Comparison of ENCODE assay signal across 27 cellular contexts in the genomic region with DNA sequence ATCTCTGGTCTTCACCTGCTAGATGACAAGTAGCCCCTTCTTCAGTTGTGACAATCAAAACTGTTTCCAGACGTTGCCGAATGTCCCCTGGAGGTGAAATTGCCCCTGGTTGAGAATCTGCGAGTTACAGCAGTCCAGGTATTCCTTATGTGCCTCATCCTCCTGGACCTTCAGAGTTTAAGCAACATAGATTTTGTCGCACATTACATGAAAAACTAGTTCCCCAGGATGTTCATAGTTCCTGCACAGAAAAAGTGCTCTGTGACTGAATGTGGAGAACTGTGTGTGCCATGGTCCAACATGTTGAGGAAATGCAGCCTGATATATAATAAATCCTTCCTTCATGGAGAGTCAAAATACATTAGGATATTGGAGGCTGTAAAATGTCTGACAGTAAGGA.
"Had no signal": no experiment of that assay in that cellular context is flagged by ENCODE, and none has a peak within 500 bp of the region (broad histone marks: within the 10 kb centered on the region; RNA-seq: fewer than 3 reads in every experiment).

No MANE protein-coding gene starts in this region.

- H3K9me3 ChIP-seq: left ventricle myocardium inferior, pancreas, psoas muscle, sigmoid colon, stomach, upper lobe of right lung had no signal

- H3K4me3 ChIP-seq: left ventricle myocardium inferior, lung, pancreas, psoas muscle, sigmoid colon, smooth muscle cell, stomach, upper lobe of right lung had no signal

- H3K36me3 ChIP-seq: left ventricle myocardium inferior, pancreas, upper lobe of right lung, WERI-Rb-1 had no signal

- H3K27ac Mint-ChIP-seq: activated naive CD4-positive, alpha-beta T cell treated with anti-CD3 and anti-CD28 coated beads for 36 hours; activated naive CD8-positive, alpha-beta T cell treated with anti-CD3 and anti-CD28 coated beads for 36 hours; stimulated activated memory B cell treated with anti-CD40 and anti-IgM and Interleukin-4, amounts not matched to agents 10 μg/mL and 1 μg/mL and 100 μg/mL, for 72 hours had no signal

- H3K4me2 ChIP-seq: smooth muscle cell had no signal

- H3K4me1 Mint-ChIP-seq: activated naive CD8-positive, alpha-beta T cell treated with anti-CD3 and anti-CD28 coated beads for 36 hours; naive B cell; stimulated activated memory B cell treated with anti-CD40 and anti-IgM and Interleukin-4, amounts not matched to agents 10 μg/mL and 1 μg/mL and 100 μg/mL, for 72 hours had no signal

- H3K36me3 Mint-ChIP-seq: activated naive CD8-positive, alpha-beta T cell treated with anti-CD3 and anti-CD28 coated beads for 36 hours; naive B cell; stimulated activated memory B cell treated with anti-CD40 and anti-IgM and Interleukin-4, amounts not matched to agents 10 μg/mL and 1 μg/mL and 100 μg/mL, for 72 hours had no signal

- H3K9me3 Mint-ChIP-seq: activated naive CD4-positive, alpha-beta T cell treated with anti-CD3 and anti-CD28 coated beads for 36 hours; activated naive CD8-positive, alpha-beta T cell treated with anti-CD3 and anti-CD28 coated beads for 36 hours; naive B cell; nephron progenitor cell; stimulated activated memory B cell treated with anti-CD40 and anti-IgM and Interleukin-4, amounts not matched to agents 10 μg/mL and 1 μg/mL and 100 μg/mL, for 72 hours had no signal

- H3K4me3 Mint-ChIP-seq: activated naive CD4-positive, alpha-beta T cell treated with anti-CD3 and anti-CD28 coated beads for 36 hours; activated naive CD8-positive, alpha-beta T cell treated with anti-CD3 and anti-CD28 coated beads for 36 hours; naive B cell; nephron progenitor cell; stimulated activated memory B cell treated with anti-CD40 and anti-IgM and Interleukin-4, amounts not matched to agents 10 μg/mL and 1 μg/mL and 100 μg/mL, for 72 hours had no signal

- H3K4me1 ChIP-seq: pancreas, psoas muscle, upper lobe of right lung had no signal

- H3K27ac ChIP-seq: epithelial cell of prostate, left ventricle myocardium inferior, pancreas, psoas muscle, upper lobe of right lung, WERI-Rb-1 had no signal

- DNase-seq: activated CD4-positive, alpha-beta T cell treated with anti-CD3 and anti-CD28 coated beads for 48 hours; activated CD4-positive, alpha-beta T cell treated with anti-CD3 and anti-CD28 coated beads, Interleukin-2, amount 50 U/mL, for 48 hours; activated CD8-positive, alpha-beta memory T cell treated with anti-CD3 and anti-CD28 coated beads for 24 hours; activated effector memory CD4-positive, alpha-beta T cell treated with Interleukin-2 at 50 U/mL for 16 hours; activated naive CD4-positive, alpha-beta T cell treated with anti-CD3 and anti-CD28 coated beads for 36 hours; activated naive CD8-positive, alpha-beta T cell treated with anti-CD3 and anti-CD28 coated beads for 36 hours; central memory CD4-positive, alpha-beta T cell; dermis blood vessel endothelial cell; effector CD4-positive, alpha-beta T cell; glutamatergic neuron; islet precursor cell; left ventricle myocardium inferior; naive B cell; nephron progenitor cell; pancreas; psoas muscle; sigmoid colon; stimulated activated CD4-positive, alpha-beta T cell treated with anti-CD3 and anti-CD28 coated beads, Interleukin-1b, Interleukin-23, amount 100 ng/mL, for 48 hours; stimulated activated CD4-positive, alpha-beta T cell treated with anti-CD3 and anti-CD28 coated beads, Interleukin-4, amount 100 ng/mL, for 4 hours; stimulated activated CD8-positive, alpha-beta memory T cell treated with anti-CD3 and anti-CD28 coated beads, Interleukin-4, amount 100 ng/mL, for 48 hours; stomach; upper lobe of right lung; WERI-Rb-1 had no signal

- H3K27me3 ChIP-seq: pancreas, sigmoid colon, stomach, upper lobe of right lung had no signal
